Comparison of ENCODE assay signal across 8 cellular contexts in genomic region chr2:36965196-36965595, GRCh38. TPM values are rescaled to one million over a fixed set of nuclear protein-coding genes. Genes with fewer than 3 reads are reported as not detected.
DNase-seq lines count a peak whose midpoint lies in the region; ATAC-seq and TF ChIP-seq lines count a peak whose summit lies in the region.

No MANE protein-coding gene starts in this region.

- H3K9me3 ChIP-seq in BLaER1: no peaks in the 10 kb centered on the region
- H3K9me3 ChIP-seq in Loucy (ENCODE audit: insufficient read depth, low read depth, low read length): no peaks in the 10 kb centered on the region
- H3K9me3 ChIP-seq in ectodermal cell (ENCODE audit: control insufficient read depth, low read length): no peaks in the 10 kb centered on the region

- peaks cover 53% of the 10 kb centered on the region for H4K20me1 ChIP-seq in BLaER1
- H4K20me1 ChIP-seq in Loucy (ENCODE audit: insufficient read depth, low read length, poor library complexity, severe bottlenecking): peaks cover 23% of the 10 kb centered on the region

- no peak for TF ChIP-seq CTCF in Loucy (conservative IDR thresholded peaks at IDR 0.05; ENCODE audit: low read length)
- TF ChIP-seq CTCF in nephron (IDR thresholded peaks at IDR 0.05; ENCODE audit: unreplicated experiment in 3 of 3): no peak
- TF ChIP-seq CTCF in GM20000 (IDR thresholded peaks at IDR 0.05; ENCODE audit: extremely low read depth, missing control alignments): no peak

- H3K27ac Mint-ChIP-seq in nephron: peak overlapping the region; percentile 63 to 92 (median 82)

- no peak overlapping the region; the same call in 1 of the 2 replicates for H2AFZ ChIP-seq in Loucy (ENCODE audit: low read length)

- peak overlapping the region; percentile 92 to 98 (median 97) for H3K4me3 Mint-ChIP-seq in nephron

- DNase-seq in AG08395 (ENCODE audit: low spot score) (no peak), GM20000 (ENCODE audit: low spot score) (no peak), COLO668 (lab: John Stamatoyannopoulos, UW; ENCODE audit: unreplicated experiment) (no peak)

- peaks cover 3% of the 10 kb centered on the region; the same call in 1 of the 2 replicates for H3K36me3 ChIP-seq in BLaER1
- H3K36me3 ChIP-seq in Loucy (ENCODE audit: insufficient read depth, low read length): no peaks in the 10 kb centered on the region
- H3K36me3 ChIP-seq in ectodermal cell (ENCODE audit: control insufficient read depth, insufficient read depth, low read length): no peaks in the 10 kb centered on the region

- no peaks in the 10 kb centered on the region for H3K9me3 Mint-ChIP-seq in nephron

- H3K4me1 ChIP-seq in BLaER1: peaks cover 38% of the 10 kb centered on the region
- peaks cover 55% of the 10 kb centered on the region for H3K4me1 ChIP-seq in Loucy (ENCODE audit: insufficient read depth, low read length, poor library complexity, severe bottlenecking)
- no peaks in the 10 kb centered on the region for H3K4me1 ChIP-seq in ectodermal cell (ENCODE audit: control insufficient read depth, insufficient read depth, low read length)

- H3K36me3 Mint-ChIP-seq in nephron (ENCODE audit: low read depth): no peaks in the 10 kb centered on the region

- H3K9ac ChIP-seq in BLaER1: peak overlapping the region; percentile 86
- H3K9ac ChIP-seq in Loucy (ENCODE audit: low read depth, low read length, poor library complexity, severe bottlenecking): peak overlapping the region; percentile 78

- H3F3A ChIP-seq in Loucy (ENCODE audit: low read depth): no peaks in the 10 kb centered on the region

- H3K27ac ChIP-seq in BLaER1 (peak overlapping the region; percentile 87; the same call in 1 of the 2 replicates), ectodermal cell (ENCODE audit: insufficient read depth, low read depth, low read length, poor library complexity, severe bottlenecking) (no peak overlapping the region)

- H3K79me2 ChIP-seq in Loucy (ENCODE audit: insufficient read depth, low read length): peaks cover 58% of the 10 kb centered on the region

- ATAC-seq in GM21723 (IDR thresholded peaks at IDR 0.05; ENCODE audit: unreplicated experiment): no peak

- 28 to 39% methylated on average over 2 of the region's 2 CpGs for WGBS in ectodermal cell, 2 experiments

- H3K4me1 Mint-ChIP-seq in nephron: peaks cover 27% of the 10 kb centered on the region

- H3K27me3 Mint-ChIP-seq in nephron (ENCODE audit: low read depth): peaks cover 4% of the 10 kb centered on the region

- H3K4me2 ChIP-seq in BLaER1: peak overlapping the region; percentile 83
- H3K4me2 ChIP-seq in Loucy (ENCODE audit: low read depth, low read length, poor library complexity, severe bottlenecking): peak overlapping the region; percentile 88

- H3K27me3 ChIP-seq in BLaER1 (no peaks in the 10 kb centered on the region), Loucy (ENCODE audit: insufficient read depth, low read length, poor library complexity, severe bottlenecking) (no peaks in the 10 kb centered on the region), ectodermal cell (ENCODE audit: control insufficient read depth, insufficient read depth, low read length, poor library complexity, severe bottlenecking) (peaks cover 14% of the 10 kb centered on the region)

- H3K4me3 ChIP-seq in BLaER1 (peak overlapping the region; percentile 96), Loucy (ENCODE audit: low read length, poor library complexity, severe bottlenecking) (peak overlapping the region; percentile 91), ectodermal cell (ENCODE audit: insufficient read depth, low read depth, low read length) (peak overlapping the region; percentile 86)

- no peaks in the 10 kb centered on the region for H3K9me2 ChIP-seq in Loucy (replicated peaks; ENCODE audit: low read depth, low read length)

RNA-seq across cellular contexts. Expression of gene STRN, which starts 1.1 kb away (rescaled TPM):
- polyA plus RNA-seq in ectodermal cell (2013, experiment 1 of 4): 16.7 TPM
- 18.7 TPM for polyA plus RNA-seq in ectodermal cell (2013, experiment 2 of 4)
- 11.9 TPM for polyA plus RNA-seq in ectodermal cell (2013, experiment 3 of 4)
- 13.6 TPM for polyA plus RNA-seq in ectodermal cell (2013, experiment 4 of 4)
